18 cellular contexts compared by ENCODE assay signal in genomic region chr2:181368036-181368435, GRCh38.
DNase-seq lines count a peak whose midpoint lies in the region; ATAC-seq, FAIRE-seq and TF ChIP-seq lines count a peak whose summit lies in the region.
"Had no signal": no experiment of that assay in that cellular context is flagged by ENCODE, and none has a peak within 500 bp of the region (broad histone marks: within the 10 kb centered on the region; RNA-seq: fewer than 3 reads in every experiment).

No MANE protein-coding gene starts in this region.

- no peak for TF ChIP-seq RAD21 in HepG2 (CRISPR knock-in tag; IDR thresholded peaks at IDR 0.05)

- H3K79me2 ChIP-seq in PC-9 (ENCODE audit: low read depth) (no peaks in the 10 kb centered on the region), HepG2 (ENCODE audit: insufficient read depth, low read length) (no peaks in the 10 kb centered on the region)

- H3K27me3 ChIP-seq in PC-9 (ENCODE audit: insufficient read depth, low read depth) (no peaks in the 10 kb centered on the region), mesenchymal stem cell (ENCODE audit: control insufficient read depth in 1 of 2, insufficient read depth in 1 of 2, low read length in 2 of 2) (no peaks in the 10 kb centered on the region), HepG2 (ENCODE audit: control insufficient read depth in 1 of 2, insufficient read depth in 2 of 2, low read length in 2 of 2) (no peaks in the 10 kb centered on the region)
- H3K27me3 ChIP-seq: SJSA1 had no signal

- no peaks in the 10 kb centered on the region for H3F3A ChIP-seq in PC-9 (ENCODE audit: insufficient read depth, low read depth)

- CTCF ChIA-PET in PC-9 (lab: Charles Lee) = no interaction called here
- CTCF ChIA-PET in HepG2 (lab: Yijun Ruan, JAX; ENCODE audit: low intra/inter-chr PET ratio, low total read pairs) = no interaction called here

- 0 out of 2 replicates have a peak overlapping the region, but pooled peaks have one; percentile 8 for H2AFZ ChIP-seq in PC-9
- H2AFZ ChIP-seq in mesenchymal stem cell (ENCODE audit: low read depth, low read length) = no peak overlapping the region
- no peak overlapping the region for H2AFZ ChIP-seq in HepG2 (ENCODE audit: low read length)
- H2AFZ ChIP-seq: GM23248 had no signal

- TF ChIP-seq EP300 in HepG2 (IDR thresholded peaks at IDR 0.05; ENCODE audit: low read depth in 2 of 2, low read length in 2 of 2) = no peak
- TF ChIP-seq EP300 in HepG2 (CRISPR knock-in tag; IDR thresholded peaks at IDR 0.05; ENCODE audit: borderline replicate concordance) = no peak

- no peak overlapping the region for H4K91ac ChIP-seq in mesenchymal stem cell (ENCODE audit: low read length)

- H3K14ac ChIP-seq in mesenchymal stem cell (ENCODE audit: low read length in 2 of 2) = no peak overlapping the region

- H3K9me3 ChIP-seq in PC-9 (ENCODE audit: insufficient read depth, low read depth) = no peaks in the 10 kb centered on the region
- no peaks in the 10 kb centered on the region for H3K9me3 ChIP-seq in mesenchymal stem cell (ENCODE audit: control insufficient read depth, low read length)
- H3K9me3 ChIP-seq in HepG2 (ENCODE audit: low read length) = no peaks in the 10 kb centered on the region
- H3K9me3 ChIP-seq: A549, HAP-1, SJSA1 had no signal

- no peak overlapping the region for H3K4ac ChIP-seq in mesenchymal stem cell (ENCODE audit: low read depth in 1 of 2, low read length in 2 of 2)

- no peak overlapping the region for H3K23ac ChIP-seq in mesenchymal stem cell (ENCODE audit: low read length in 2 of 2)

- H2BK15ac ChIP-seq in mesenchymal stem cell (ENCODE audit: low read depth, poor library complexity, severe bottlenecking) = no peak overlapping the region

- H3K9me2 ChIP-seq in PC-9 (ENCODE audit: insufficient read depth) = no peaks in the 10 kb centered on the region; the same call in 1 of the 2 replicates

- H3K4me3 ChIP-seq in PC-9 = no peak overlapping the region
- no peak overlapping the region for H3K4me3 ChIP-seq in mesenchymal stem cell (ENCODE audit: insufficient read depth in 1 of 2, low read depth in 1 of 2, low read length in 2 of 2)
- no peak overlapping the region for H3K4me3 ChIP-seq in HepG2 (replicated peaks in 1 of 3; ENCODE audit: insufficient read depth in 1 of 3, low read depth in 2 of 3, low read length in 3 of 3)
- H3K4me3 ChIP-seq: A549, GM23248, HAP-1, SJSA1 had no signal

- H3K18ac ChIP-seq in mesenchymal stem cell (ENCODE audit: low read depth in 1 of 2, low read length in 2 of 2) = no peak overlapping the region

- no peak overlapping the region for H2BK12ac ChIP-seq in mesenchymal stem cell (ENCODE audit: low read length in 2 of 2)

- no peak for TF ChIP-seq POLR2A in HepG2 (IDR thresholded peaks at IDR 0.05; ENCODE audit: insufficient read depth in 1 of 2, low read depth in 2 of 2, low read length in 2 of 2)

- H2BK120ac ChIP-seq in mesenchymal stem cell (ENCODE audit: low read depth, low read length) = no peak overlapping the region

- H2BK5ac ChIP-seq in mesenchymal stem cell (ENCODE audit: low read depth, low read length, poor library complexity, severe bottlenecking) = no peak overlapping the region

- no peak overlapping the region for H3K4me2 ChIP-seq in PC-9
- no peak overlapping the region for H3K4me2 ChIP-seq in mesenchymal stem cell (ENCODE audit: low read length, poor library complexity, severe bottlenecking)
- H3K4me2 ChIP-seq in HepG2 (ENCODE audit: low read depth, low read length) = no peak overlapping the region
- H3K4me2 ChIP-seq: A549 had no signal

- intact Hi-C loops in PC-9 (cut with micrococcal nuclease; ENCODE audit: unreplicated experiment) (no loop called here), HepG2 (cut with micrococcal nuclease; ENCODE audit: unreplicated experiment) (no loop called here)

- H3K27ac ChIP-seq in PC-9 (no peak overlapping the region), mesenchymal stem cell (ENCODE audit: low read length, poor library complexity, severe bottlenecking) (no peak overlapping the region), HepG2 (ENCODE audit: extremely low read length, insufficient read depth, low read length) (no peak overlapping the region)
- H3K27ac ChIP-seq: A549, GM23248, SJSA1 had no signal

- no peak overlapping the region for H4K8ac ChIP-seq in mesenchymal stem cell (ENCODE audit: low read length)

- FAIRE-seq in GM19239 (lab: Jason Lieb, UNC) (peak; percentile 4), HepG2 (lab: Jason Lieb, UNC) (no peak)
- FAIRE-seq: A549 had no signal

- no peaks in the 10 kb centered on the region for H4K20me1 ChIP-seq in PC-9 (ENCODE audit: insufficient read depth)
- no peaks in the 10 kb centered on the region for H4K20me1 ChIP-seq in HepG2 (ENCODE audit: insufficient read depth, low read length)

- no peak overlapping the region for H3K9ac ChIP-seq in mesenchymal stem cell (ENCODE audit: low read length)
- H3K9ac ChIP-seq in HepG2 (ENCODE audit: insufficient read depth, low read depth, low read length) = no peak overlapping the region
- H3K9ac ChIP-seq: GM23248 had no signal

- BruUV-seq in PC-9 (replicated peaks; lab: Mats Ljungman, UMichigan) (no TSS peak), HepG2 (replicated peaks; lab: Mats Ljungman, UMichigan) (no TSS peak)

- in situ Hi-C loops in HepG2 (cut with HindIII; ENCODE audit: extremely low pct_ligation_motif_present, low pct_unique_long_range_greater_than_20kb) = no loop called here

- TF ChIP-seq CTCF in PC-9 (conservative IDR thresholded peaks at IDR 0.05) = no peak
- no peak for TF ChIP-seq CTCF in HepG2 (CRISPR knock-in tag; IDR thresholded peaks at IDR 0.05)

- DNase-seq in ELR (ENCODE audit: low read depth) (peak; percentile 59), GM19239 (ENCODE audit: insufficient read length, low spot score) (no peak), PC-9 (no peak), mesenchymal stem cell (peak; percentile 22), HepG2 (ENCODE audit: low spot score) (no peak), NCI-H748 treated with DMSO at 0.1 percent for 48 hours (lab: John Stamatoyannopoulos, UW) (no peak)
- no peak for DNase-seq in activated CD4-positive, CD25-positive, alpha-beta regulatory T cell (lab: John Stamatoyannopoulos, UW)
- DNase-seq: DMS79 treated with DMSO at 0.1 percent for 48 hours; GM23248; KG1; NCI-H187; NCI-H446 treated with DMSO at 0.1 percent for 48 hours; NK-92 treated with Interleukin-12 subunit alpha and Interleukin-12 subunit beta, amount 100 ng/mL, for 24 hours had no signal

- no peak overlapping the region for H2AK5ac ChIP-seq in mesenchymal stem cell (ENCODE audit: low read length, severe bottlenecking)

- H3K79me1 ChIP-seq in mesenchymal stem cell (replicated peaks; ENCODE audit: low read length, poor library complexity, severe bottlenecking) = no peaks in the 10 kb centered on the region

- WGBS in mesenchymal stem cell = no CpG with 5 or more reads among the region's 1 CpG
- 0% methylated on average over 1 of the region's 1 CpG for WGBS in HepG2 (ENCODE audit: low lambda C conversion rate)

- no peak for ATAC-seq in HepG2
- ATAC-seq in HG03439 (IDR thresholded peaks at IDR 0.05; ENCODE audit: unreplicated experiment) = no peak
- ATAC-seq: A549, Right ventricle myocardium inferior had no signal

- H3K36me3 ChIP-seq in PC-9 (ENCODE audit: low read depth) = no peaks in the 10 kb centered on the region
- H3K36me3 ChIP-seq in mesenchymal stem cell (ENCODE audit: control insufficient read depth in 1 of 2, insufficient read depth in 2 of 2, low read depth in 1 of 2, low read length in 2 of 2) = no peaks in the 10 kb centered on the region
- no peaks in the 10 kb centered on the region for H3K36me3 ChIP-seq in HepG2 (replicated peaks in 1 of 2; ENCODE audit: control insufficient read depth in 1 of 2, insufficient read depth in 2 of 2, low read length in 2 of 2)
- H3K36me3 ChIP-seq: HAP-1, SJSA1 had no signal

- peaks cover 10% of the 10 kb centered on the region for H3K4me1 ChIP-seq in PC-9 (replicated peaks; ENCODE audit: insufficient read depth)
- H3K4me1 ChIP-seq in mesenchymal stem cell (ENCODE audit: control insufficient read depth, insufficient read depth, low read depth, low read length) = no peaks in the 10 kb centered on the region
- no peaks in the 10 kb centered on the region for H3K4me1 ChIP-seq in HepG2 (ENCODE audit: insufficient read depth, low read length)
- H3K4me1 ChIP-seq: A549 had no signal

- POLR2A ChIA-PET in PC-9 (lab: Charles Lee; ENCODE audit: unreplicated experiment) (no interaction called here), HepG2 (lab: Yijun Ruan, JAX) (no interaction called here)

TF ChIP-seq in HepG2, 621 proteins besides CTCF, POLR2A, EP300 and RAD21 (continues in another document):
- TF ChIP-seq TCF7 (IDR thresholded peaks at IDR 0.05; ENCODE audit: low read depth) (no peak), ZNF569 (CRISPR knock-in tag; IDR thresholded peaks at IDR 0.05; ENCODE audit: borderline replicate concordance) (no peak), RFX5 (IDR thresholded peaks at IDR 0.05; ENCODE audit: low read depth, low read length) (no peak), FOXO4 (CRISPR knock-in tag; conservative IDR thresholded peaks at IDR 0.05) (no peak), NCOR1 (IDR thresholded peaks at IDR 0.05; ENCODE audit: borderline replicate concordance, low read length) (no peak), ZNF326 (CRISPR knock-in tag; IDR thresholded peaks at IDR 0.05; ENCODE audit: borderline replicate concordance) (no peak), ZNF772 (CRISPR knock-in tag; IDR thresholded peaks at IDR 0.05) (no peak), ZNF841 (CRISPR knock-in tag; IDR thresholded peaks at IDR 0.05; ENCODE audit: borderline replicate concordance) (no peak), GABPB1 (CRISPR knock-in tag; IDR thresholded peaks at IDR 0.05) (no peak), ETS1 (CRISPR knock-in tag; IDR thresholded peaks at IDR 0.05) (no peak)

Comparison
In these comparisons a context has a peak if more than half of its experiments do, and no peak if none do; other contexts are left out.
1. DNase-seq: peak in ELR (single experiment) and mesenchymal stem cell (single experiment); none in GM19239 (single experiment), PC-9 (0 of 2), HepG2 (single experiment), NCI-H748 treated with DMSO at 0.1 percent for 48 hours (single experiment) and activated CD4-positive, CD25-positive, alpha-beta regulatory T cell (0 of 4).